ENCODE assay signal across 8 cellular contexts in genomic region chr5:175534070-175534932, GRCh38. TPM values are rescaled to one million over a fixed set of nuclear protein-coding genes. Genes with fewer than 3 reads are reported as not detected.
A peak's percentile ranks its signal among the peaks of the same experiment; 100 is the strongest.
DNase-seq lines count a peak whose midpoint lies in the region; ATAC-seq and TF ChIP-seq lines count a peak whose summit lies in the region.

No MANE protein-coding gene starts in this region.

- H3K4me3 Mint-ChIP-seq in endothelial cell (ENCODE audit: unreplicated experiment) = no peak overlapping the region

- H3K4me3 ChIP-seq in NT2/D1 (ENCODE audit: insufficient read length, low read depth) = no peak overlapping the region

- H3K36me3 Mint-ChIP-seq in endothelial cell (ENCODE audit: low read depth, unreplicated experiment) = no peaks in the 10 kb centered on the region

- DNase-seq in Caki2 (ENCODE audit: low read depth) = peak; percentile 75
- peak; percentile 87 for DNase-seq in HT-29 (ENCODE audit: low spot score)
- peak; percentile 76 for DNase-seq in NT2/D1 (ENCODE audit: low read depth, low spot score)
- DNase-seq in activated CD8-positive, alpha-beta memory T cell treated with anti-CD3 and anti-CD28 coated beads, Interleukin-2, amount 50 U/mL, for 1 hour (ENCODE audit: extremely low read depth) = peak; percentile 55
- DNase-seq in endothelial cell (ENCODE audit: low spot score) = peak; percentile 93
- DNase-seq in middle frontal gyrus (ENCODE audit: extremely low spot score, low spot score) = peak; percentile 80
- DNase-seq in stimulated activated CD8-positive, alpha-beta memory T cell treated with anti-CD3 and anti-CD28 coated beads, Interleukin-4, amount 100 ng/mL, for 24 hours (ENCODE audit: low read depth) = peak; percentile 68

- no peaks in the 10 kb centered on the region for H3K4me1 ChIP-seq in NT2/D1 (ENCODE audit: insufficient read depth, insufficient read length)

- no peaks in the 10 kb centered on the region for H3K9me3 Mint-ChIP-seq in endothelial cell (ENCODE audit: unreplicated experiment)

- H3K36me3 ChIP-seq in NT2/D1 (ENCODE audit: insufficient read depth, insufficient read length, low read length) = peaks cover 3% of the 10 kb centered on the region

- TF ChIP-seq CTCF in endothelial cell (IDR thresholded peaks at IDR 0.05; ENCODE audit: unreplicated experiment) = peak; percentile 98

- peak; percentile 97 for ATAC-seq in GM21390 (IDR thresholded peaks at IDR 0.05; ENCODE audit: unreplicated experiment)

- no peak overlapping the region for H3K27ac Mint-ChIP-seq in endothelial cell (ENCODE audit: unreplicated experiment)

- no peaks in the 10 kb centered on the region for H3K9me3 ChIP-seq in NT2/D1 (ENCODE audit: insufficient read depth, low read length)

- H3K27me3 Mint-ChIP-seq in endothelial cell (ENCODE audit: unreplicated experiment) = peaks cover 2% of the 10 kb centered on the region

- peak overlapping the region; percentile 11 for H3K9ac ChIP-seq in NT2/D1 (ENCODE audit: insufficient read length, low read depth)

- H3K4me1 Mint-ChIP-seq in endothelial cell (ENCODE audit: unreplicated experiment) = peaks cover 9% of the 10 kb centered on the region

- in situ Hi-C loops in Caki2 (cut with HindIII; ENCODE audit: low pct_unique_long_range_greater_than_20kb, low sequenced_read_pairs) = no loop called here

- H3K27me3 ChIP-seq in NT2/D1 (ENCODE audit: insufficient read depth, insufficient read length) = no peaks in the 10 kb centered on the region

RNA-seq across cellular contexts. Expression of gene SFXN1, which starts 55.9 kb away (rescaled TPM):
- total RNA-seq in Caki2 (2014; rRNA removed; shearing (Covaris generic); ENCODE audit: low replicate concordance) = 199 and 231 TPM in 2 replicates
- 97.9 and 137 TPM in 2 replicates for total RNA-seq in HT-29 (2014; rRNA removed; shearing (Covaris generic))
- 53.9 TPM for total RNA-seq in endothelial cell (ENCODE audit: unreplicated experiment)
